In the genomic region with DNA sequence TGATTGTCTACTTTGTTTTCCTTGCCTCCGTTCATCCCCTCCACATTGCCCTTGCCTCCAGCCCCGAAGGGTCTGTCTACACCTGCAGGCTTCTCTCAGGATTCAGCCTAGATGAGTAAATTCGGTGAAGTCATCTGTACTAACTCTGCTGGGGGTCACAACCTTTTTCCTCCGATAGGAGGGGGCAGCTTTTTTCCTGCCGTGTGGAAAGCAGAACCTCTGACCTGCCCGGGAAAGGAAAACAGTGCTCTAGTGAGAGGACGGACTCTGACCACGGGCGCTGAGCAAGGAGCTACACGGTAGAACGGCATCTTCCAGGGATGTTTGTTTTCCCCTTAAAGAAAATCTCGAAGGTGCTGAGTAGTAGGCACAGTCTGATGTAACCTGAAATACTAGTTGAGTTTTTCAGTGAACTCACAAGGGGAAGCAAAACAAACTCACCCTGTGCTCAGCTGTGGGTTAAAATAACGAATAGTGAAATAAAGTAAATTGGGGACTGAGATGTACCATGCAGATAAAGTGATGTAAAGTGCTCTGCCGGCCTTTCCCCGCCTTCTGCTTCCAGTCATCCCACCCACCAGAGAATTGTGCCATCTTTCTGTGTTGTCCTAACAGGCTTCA, we compare ENCODE assay signal across 11 cellular contexts.
A peak's percentile ranks its signal among the peaks of the same experiment; 100 is the strongest.
DNase-seq lines count a peak whose midpoint lies in the region; ATAC-seq and TF ChIP-seq lines count a peak whose summit lies in the region.
"Had no signal": no experiment of that assay in that cellular context is flagged by ENCODE, and none has a peak within 500 bp of the region (broad histone marks: within the 10 kb centered on the region; RNA-seq: fewer than 3 reads in every experiment).

No MANE protein-coding gene starts in this region.

- H3K36me3 ChIP-seq in left ventricle myocardium inferior: peaks cover 24% of the 10 kb centered on the region
- H3K36me3 ChIP-seq in colonic mucosa: no peaks in the 10 kb centered on the region
- peaks cover 0 to 9% of the 10 kb centered on the region in 2 donors for H3K36me3 ChIP-seq in aorta (ENCODE audit: control insufficient read depth in 1 of 2, insufficient read depth in 2 of 2, low read length in 1 of 2)

- peak overlapping the region; percentile 85 for H3K4me3 ChIP-seq in left ventricle myocardium inferior
- H3K4me3 ChIP-seq in colonic mucosa: peak overlapping the region; percentile 50
- H3K4me3 ChIP-seq in aorta (ENCODE audit: low read length in 2 of 2): peak overlapping the region; percentile 73 to 92

- no peaks in the 10 kb centered on the region for H3K36me3 Mint-ChIP-seq in activated CD8-positive, alpha-beta T cell treated with anti-CD3 and anti-CD28 coated beads, Interleukin-2, amount 10 ng/mL, durations not matched to agents 7 days and 5 days (ENCODE audit: low read depth)
- H3K36me3 Mint-ChIP-seq: CD4-positive, CD25-positive, alpha-beta regulatory T cell had no signal

- POLR2A ChIA-PET in activated CD8-positive, alpha-beta T cell treated with anti-CD3 and anti-CD28 coated beads, Interleukin-2, amount 10 ng/mL, durations not matched to agents 7 days and 5 days (lab: Charles Lee): interaction anchor here (0.6 kb wide), 1 partner anchor 1585 kb away, joined by 3 read pairs; no protein-coding TSS in a partner anchor

- H3K9me3 ChIP-seq in left ventricle myocardium inferior (replicated peaks): no peaks in the 10 kb centered on the region
- H3K9me3 ChIP-seq in colonic mucosa: no peaks in the 10 kb centered on the region
- H3K9me3 ChIP-seq in aorta (ENCODE audit: control insufficient read depth, low read length): no peaks in the 10 kb centered on the region

- WGBS in aorta, 2 donors: 3 to 4% methylated on average over 15 of the region's 15 CpGs

- H3K27ac Mint-ChIP-seq in activated CD8-positive, alpha-beta T cell treated with anti-CD3 and anti-CD28 coated beads, Interleukin-2, amount 10 ng/mL, durations not matched to agents 7 days and 5 days: no peak overlapping the region
- H3K27ac Mint-ChIP-seq: CD4-positive, CD25-positive, alpha-beta regulatory T cell had no signal

- peaks cover 84% of the 10 kb centered on the region for H3K4me1 ChIP-seq in left ventricle myocardium inferior
- no peaks in the 10 kb centered on the region for H3K4me1 ChIP-seq in colonic mucosa
- peaks cover 0 to 6% of the 10 kb centered on the region in 2 donors for H3K4me1 ChIP-seq in aorta (ENCODE audit: control insufficient read depth in 1 of 2, insufficient read depth in 2 of 2, low read length in 2 of 2)

- H3K27me3 ChIP-seq in left ventricle myocardium inferior (ENCODE audit: low read depth) (no peaks in the 10 kb centered on the region), colonic mucosa (no peaks in the 10 kb centered on the region), aorta (ENCODE audit: control insufficient read depth in 1 of 2, insufficient read depth in 2 of 2, low read length in 1 of 2) (no peaks in the 10 kb centered on the region)

- peak overlapping the region; percentile 37 to 73 for H3K9ac ChIP-seq in colonic mucosa (ENCODE audit: low read depth in 2 of 2, low read length in 2 of 2)

- ATAC-seq in Right ventricle myocardium inferior: no peak
- no peak for ATAC-seq in aorta (ENCODE audit: low FRiP score)
- no peak for ATAC-seq in activated CD8-positive, alpha-beta T cell treated with anti-CD3 and anti-CD28 coated beads, Interleukin-2, amount 10 ng/mL, durations not matched to agents 7 days and 5 days
- ATAC-seq in HG02588 (IDR thresholded peaks at IDR 0.05; ENCODE audit: unreplicated experiment): no peak

- peaks cover 35% of the 10 kb centered on the region for H3K27me3 Mint-ChIP-seq in activated CD8-positive, alpha-beta T cell treated with anti-CD3 and anti-CD28 coated beads, Interleukin-2, amount 10 ng/mL, durations not matched to agents 7 days and 5 days (ENCODE audit: low read depth)

- CTCF ChIA-PET in activated CD8-positive, alpha-beta T cell treated with anti-CD3 and anti-CD28 coated beads, Interleukin-2, amount 10 ng/mL, durations not matched to agents 7 days and 5 days (lab: Charles Lee): interaction anchor here (0.9 to 1.3 kb wide), 2 partner anchors 9 to 12 kb away, joined by 3 read pairs; no protein-coding TSS in a partner anchor

- no peaks in the 10 kb centered on the region for H3K9me3 Mint-ChIP-seq in activated CD8-positive, alpha-beta T cell treated with anti-CD3 and anti-CD28 coated beads, Interleukin-2, amount 10 ng/mL, durations not matched to agents 7 days and 5 days (ENCODE audit: insufficient read depth)

- H3K4me3 Mint-ChIP-seq in activated CD8-positive, alpha-beta T cell treated with anti-CD3 and anti-CD28 coated beads, Interleukin-2, amount 10 ng/mL, durations not matched to agents 7 days and 5 days: no peak overlapping the region

- DNase-seq in left ventricle myocardium inferior (no peak), Right ventricle myocardium inferior (ENCODE audit: missing footprints) (no peak), colonic mucosa (peak; percentile 61), myocyte (ENCODE audit: low read depth) (peak; percentile 71), aorta (no peak), NCI-H2196 (lab: John Stamatoyannopoulos, UW; ENCODE audit: unreplicated experiment) (no peak)
- DNase-seq in activated CD8-positive, alpha-beta T cell treated with anti-CD3 and anti-CD28 coated beads, Interleukin-2, amount 10 ng/mL, durations not matched to agents 7 days and 5 days: no peak
- DNase-seq: activated T-cell treated with anti-CD3 and anti-CD28 coated beads, Interleukin-2, amount 50 U/mL, for 1 hour; CD4-positive, CD25-positive, alpha-beta regulatory T cell; NCI-H2081 treated with DMSO at 0.1 percent for 48 hours had no signal

- peaks cover 4% of the 10 kb centered on the region for H3K4me1 Mint-ChIP-seq in activated CD8-positive, alpha-beta T cell treated with anti-CD3 and anti-CD28 coated beads, Interleukin-2, amount 10 ng/mL, durations not matched to agents 7 days and 5 days (ENCODE audit: low read depth)

- TF ChIP-seq CTCF in left ventricle myocardium inferior (IDR thresholded peaks at IDR 0.05; ENCODE audit: borderline replicate concordance) (no peak), colonic mucosa (IDR thresholded peaks at IDR 0.05) (no peak)

- intact Hi-C loops in left ventricle myocardium inferior (cut with micrococcal nuclease): loop anchor here (5.0 kb wide), 1 partner anchor 141 kb away; no protein-coding TSS in a partner anchor
- intact Hi-C loops in Right ventricle myocardium inferior (cut with DNase I): loop anchor here (5.0 kb wide), 2 partner anchors 39 to 79 kb away; no protein-coding TSS in a partner anchor
- intact Hi-C loops in colonic mucosa (cut with DNase I): no loop called here
- intact Hi-C loops in aorta (cut with DNase I): loop anchor here (5.0 kb wide), 6 partner anchors 39 to 326 kb away; no protein-coding TSS in a partner anchor

- peak overlapping the region; percentile 99 for H3K27ac ChIP-seq in left ventricle myocardium inferior (replicated peaks)
- H3K27ac ChIP-seq in colonic mucosa: peak overlapping the region; percentile 83
- peak overlapping the region; percentile 99 to 100 for H3K27ac ChIP-seq in aorta (ENCODE audit: low read depth in 1 of 2, low read length in 2 of 2)

Comparison
In these comparisons a context has a peak if more than half of its experiments do, and no peak if none do; other contexts are left out.
1. DNase-seq: peak in colonic mucosa (single experiment) and myocyte (single experiment); none in left ventricle myocardium inferior (single experiment), Right ventricle myocardium inferior (single experiment), aorta (0 of 2), activated CD8-positive, alpha-beta T cell treated with anti-CD3 and anti-CD28 coated beads, Interleukin-2, amount 10 ng/mL, durations not matched to agents 7 days and 5 days (single experiment) and NCI-H2196 (single experiment).
2. Peak in every context shown above with its lines, with median percentiles within 50 percentile points of each other: H3K27ac ChIP-seq and H3K4me3 ChIP-seq.